ENCODE assay signal across 8 cellular contexts in the genomic region with DNA sequence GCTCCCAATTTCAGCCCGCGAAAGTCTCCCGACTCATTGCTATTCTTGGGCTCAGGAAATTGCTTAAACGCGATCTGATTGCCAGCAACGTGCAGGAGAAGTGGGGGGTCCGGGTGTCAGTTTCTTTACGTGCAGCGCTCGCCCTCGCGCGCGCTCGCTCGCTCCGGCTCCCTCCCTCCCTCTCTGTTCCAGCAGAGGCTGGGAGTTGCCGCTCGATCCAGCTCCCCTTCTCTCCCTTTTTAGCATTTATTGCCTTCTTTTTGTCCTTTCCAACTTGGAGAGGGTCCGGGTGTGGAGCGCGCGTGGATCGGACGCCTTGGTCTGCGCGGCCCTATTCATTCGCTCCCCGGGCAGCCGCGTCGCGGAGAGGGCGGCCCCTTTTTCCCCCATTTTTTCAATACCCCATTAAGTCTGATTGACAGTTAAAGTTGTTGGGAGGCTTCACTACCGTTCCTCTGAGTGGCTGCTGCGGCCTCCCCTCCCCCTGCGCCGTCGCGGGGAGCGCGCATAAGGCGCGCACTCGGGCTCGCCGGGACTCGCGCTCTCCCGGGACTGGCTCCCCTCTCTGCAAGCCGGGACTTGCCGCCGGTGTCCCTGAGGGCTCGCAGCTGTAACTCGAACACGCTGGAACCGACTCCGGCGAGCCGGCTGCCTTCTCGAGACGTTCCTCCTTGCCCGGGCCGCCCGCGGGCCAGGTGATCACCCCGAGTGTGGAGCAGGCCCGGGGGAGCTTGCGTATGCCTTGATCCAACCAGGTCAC. TPM values are rescaled to one million over a fixed set of nuclear protein-coding genes. Genes with fewer than 3 reads are reported as not detected.
A peak's percentile ranks its signal among the peaks of the same experiment; 100 is the strongest.
DNase-seq lines count a peak whose midpoint lies in the region; ATAC-seq and TF ChIP-seq lines count a peak whose summit lies in the region.

A gene with protein sequence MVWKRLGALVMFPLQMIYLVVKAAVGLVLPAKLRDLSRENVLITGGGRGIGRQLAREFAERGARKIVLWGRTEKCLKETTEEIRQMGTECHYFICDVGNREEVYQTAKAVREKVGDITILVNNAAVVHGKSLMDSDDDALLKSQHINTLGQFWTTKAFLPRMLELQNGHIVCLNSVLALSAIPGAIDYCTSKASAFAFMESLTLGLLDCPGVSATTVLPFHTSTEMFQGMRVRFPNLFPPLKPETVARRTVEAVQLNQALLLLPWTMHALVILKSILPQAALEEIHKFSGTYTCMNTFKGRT (minus strand): TSS at position 310 of the 760 bp plus-strand sequence. CDS start 862 bp downstream, outside the sequence.

- peak within 1 kb of the TSS; percentile 89 for H3K4me3 Mint-ChIP-seq in natural killer cell treated with Interleukin-12 subunit alpha and Interleukin-12 subunit beta and Interleukin-15 and Interleukin-18, amount 100 ng/mL, for 72 hours

- peak within 1 kb of the TSS; percentile 82 to 96 for H3K27ac Mint-ChIP-seq in natural killer cell treated with Interleukin-12 subunit alpha and Interleukin-12 subunit beta and Interleukin-15 and Interleukin-18, amount 100 ng/mL, for 72 hours

- DNase-seq in D341Med (ENCODE audit: low spot score) (peak; percentile 76), HL-60 (ENCODE audit: low read depth in 1 of 2, low spot score in 1 of 2) (peak in 1 of 2 experiments; percentile 60), RKO (ENCODE audit: low spot score) (peak; percentile 67), activated gamma-delta T cell treated with Interleukin-2 at 50 U/mL for 16 hours (peak; percentile 49), fibroblast of the aortic adventitia (ENCODE audit: low read depth) (peak; percentile 91), substantia nigra (lab: John Stamatoyannopoulos, UW) (peak in 37 of 49 donors; percentile 29 to 85 (median 63))
- peak; percentile 81 for DNase-seq in natural killer cell treated with Interleukin-12 subunit alpha and Interleukin-12 subunit beta and Interleukin-15 and Interleukin-18, amount 100 ng/mL, for 72 hours (ENCODE audit: low spot score)

- H3K27me3 Mint-ChIP-seq in natural killer cell treated with Interleukin-12 subunit alpha and Interleukin-12 subunit beta and Interleukin-15 and Interleukin-18, amount 100 ng/mL, for 72 hours: no peaks in the 10 kb centered on the region

- no peak for TF ChIP-seq CTCF in HL-60 (IDR thresholded peaks at IDR 0.05; ENCODE audit: insufficient read depth, low read length)
- no peak for TF ChIP-seq CTCF in fibroblast of the aortic adventitia (IDR thresholded peaks at IDR 0.05; ENCODE audit: insufficient read depth, low read length)

- H3K4me3 ChIP-seq in HL-60 (replicated peaks; ENCODE audit: insufficient read depth, low read length): peak within 1 kb of the TSS; percentile 51
- H3K4me3 ChIP-seq in fibroblast of the aortic adventitia (ENCODE audit: low read depth, low read length): peak within 1 kb of the TSS; percentile 92

- no peak within 1 kb of the TSS for H3K27ac ChIP-seq in HL-60 (replicated peaks)
- H3K27ac ChIP-seq in substantia nigra (ENCODE audit: low read depth, low read length, poor library complexity, severe bottlenecking): peak within 1 kb of the TSS; percentile 78

- peaks cover 28% of the 10 kb centered on the region for H3K27me3 ChIP-seq in HL-60 (ENCODE audit: insufficient read depth, poor library complexity, severe bottlenecking)

- peaks cover 4% of the 10 kb centered on the region for H3K36me3 Mint-ChIP-seq in natural killer cell treated with Interleukin-12 subunit alpha and Interleukin-12 subunit beta and Interleukin-15 and Interleukin-18, amount 100 ng/mL, for 72 hours

- peaks cover 58 to 64% of the 10 kb centered on the region in 2 donors for H3K4me1 Mint-ChIP-seq in natural killer cell treated with Interleukin-12 subunit alpha and Interleukin-12 subunit beta and Interleukin-15 and Interleukin-18, amount 100 ng/mL, for 72 hours (ENCODE audit: low read depth in 2 of 2)

- peak; percentile 69 to 77 for ATAC-seq in natural killer cell treated with Interleukin-12 subunit alpha and Interleukin-12 subunit beta and Interleukin-15 and Interleukin-18, amount 100 ng/mL, for 72 hours
- ATAC-seq in HG03159 (IDR thresholded peaks at IDR 0.05; ENCODE audit: unreplicated experiment): no peak

- no peaks in the 10 kb centered on the region for H3K9me3 Mint-ChIP-seq in natural killer cell treated with Interleukin-12 subunit alpha and Interleukin-12 subunit beta and Interleukin-15 and Interleukin-18, amount 100 ng/mL, for 72 hours

RNA-seq across cellular contexts. Expression of the gene that starts here (rescaled TPM):
- total RNA-seq in fibroblast of the aortic adventitia (ENCODE audit: low replicate concordance): 64.4 and 114 TPM in 2 replicates
- total RNA-seq in natural killer cell treated with Interleukin-12 subunit alpha and Interleukin-12 subunit beta and Interleukin-15 and Interleukin-18, amount 100 ng/mL, for 72 hours: 100 to 1,000 TPM in 1 of 2 donors, 10 to 100 TPM in 1; 96.6 to 178 TPM
